ENCODE assay signal across 23 cellular contexts in the genomic region with DNA sequence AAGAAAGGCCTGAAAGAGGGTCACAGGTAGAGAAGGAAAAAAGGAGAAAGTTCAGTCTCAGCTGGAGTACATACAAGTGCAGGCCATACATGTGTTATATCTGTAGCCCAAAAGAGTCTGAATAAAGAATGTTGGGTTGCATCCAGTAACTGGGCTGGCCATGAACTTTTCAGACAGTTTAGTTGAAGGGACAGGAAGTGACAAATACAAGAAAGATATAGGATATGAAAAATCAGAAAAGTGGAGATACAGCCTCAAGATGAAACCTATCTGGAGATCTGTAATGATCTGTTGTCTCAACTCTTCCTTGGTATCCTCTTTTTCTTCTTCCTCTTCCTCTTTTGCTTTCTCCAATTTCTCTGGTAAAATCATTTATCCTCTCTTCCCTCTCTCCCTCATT.
DNase-seq lines count a peak whose midpoint lies in the region; ATAC-seq, FAIRE-seq and TF ChIP-seq lines count a peak whose summit lies in the region.
"Had no signal": no experiment of that assay in that cellular context is flagged by ENCODE, and none has a peak within 500 bp of the region (broad histone marks: within the 10 kb centered on the region; RNA-seq: fewer than 3 reads in every experiment).

No MANE protein-coding gene starts in this region.

- CTCF ChIA-PET in PC-3 (lab: Charles Lee), result no interaction called here

- H3K4me1 ChIP-seq in PC-3 (ENCODE audit: insufficient read depth, low read length) (no peaks in the 10 kb centered on the region), fibroblast of lung (ENCODE audit: control insufficient read depth, extremely low read depth, insufficient read depth, low read length) (no peaks in the 10 kb centered on the region), thoracic aorta (ENCODE audit: control insufficient read depth in 1 of 2, low read depth in 2 of 2) (peaks cover 14 to 18% of the 10 kb centered on the region in 2 donors)
- H3K4me1 ChIP-seq: BLaER1 had no signal

- no peak overlapping the region for H2AFZ ChIP-seq in PC-3 (ENCODE audit: low read length)
- peak overlapping the region; percentile 37 for H2AFZ ChIP-seq in fibroblast of lung (ENCODE audit: low read length)

- no peaks in the 10 kb centered on the region for H3K27me3 ChIP-seq in PC-3 (ENCODE audit: low read length)
- H3K27me3 ChIP-seq in fibroblast of lung (ENCODE audit: control insufficient read depth, insufficient read depth, low read length), result no peaks in the 10 kb centered on the region
- no peaks in the 10 kb centered on the region for H3K27me3 ChIP-seq in thoracic aorta (replicated peaks; ENCODE audit: insufficient read depth)
- H3K27me3 ChIP-seq: BLaER1 had no signal

- peak; percentile 27 for FAIRE-seq in H54 (lab: Jason Lieb, UNC)
- FAIRE-seq: GM12892, GM18507, GM19239, H1, K562 had no signal

- no peak for TF ChIP-seq POLR2A in H54 (IDR thresholded peaks at IDR 0.05; ENCODE audit: low read depth, low read length)

- no peak overlapping the region for H3K4me3 ChIP-seq in PC-3 (ENCODE audit: low read length)
- no peak overlapping the region for H3K4me3 ChIP-seq in fibroblast of lung (replicated peaks in 1 of 4; ENCODE audit: control extremely low read depth in 1 of 4, insufficient read depth in 1 of 4, low read depth in 3 of 4, low read length in 4 of 4)
- H3K4me3 ChIP-seq in thoracic aorta, result no peak overlapping the region
- H3K4me3 ChIP-seq: BLaER1, K562 had no signal

- H3K27ac ChIP-seq in PC-3 (ENCODE audit: low read length) (no peak overlapping the region), fibroblast of lung (ENCODE audit: insufficient read depth, low read length) (no peak overlapping the region), thoracic aorta (no peak overlapping the region)
- H3K27ac ChIP-seq: BLaER1 had no signal

- no peak overlapping the region for H3K4me2 ChIP-seq in PC-3 (ENCODE audit: low read length)
- no peak overlapping the region for H3K4me2 ChIP-seq in fibroblast of lung (ENCODE audit: extremely low read depth, insufficient read depth, low read length)
- H3K4me2 ChIP-seq: BLaER1 had no signal

- no TSS peak for BruUV-seq in PC-3 (replicated peaks; lab: Mats Ljungman, UMichigan)

- H4K20me1 ChIP-seq in PC-3 (ENCODE audit: low read length), result no peaks in the 10 kb centered on the region
- no peaks in the 10 kb centered on the region for H4K20me1 ChIP-seq in fibroblast of lung (ENCODE audit: control insufficient read depth, extremely low read depth, insufficient read depth, low read length)
- H4K20me1 ChIP-seq: BLaER1 had no signal

- H3F3A ChIP-seq in PC-3 (ENCODE audit: low read length, unreplicated experiment), result no peaks in the 10 kb centered on the region

- no peak overlapping the region for H3K9ac ChIP-seq in PC-3 (ENCODE audit: low read length)
- no peak overlapping the region for H3K9ac ChIP-seq in fibroblast of lung (ENCODE audit: insufficient read depth, low read length)
- H3K9ac ChIP-seq: BLaER1 had no signal

- H3K9me3 ChIP-seq in PC-3 (ENCODE audit: low read length) (no peaks in the 10 kb centered on the region), fibroblast of lung (ENCODE audit: control insufficient read depth, insufficient read depth, low read depth, low read length) (no peaks in the 10 kb centered on the region), thoracic aorta (no peaks in the 10 kb centered on the region)
- H3K9me3 ChIP-seq: BLaER1 had no signal

- H3K79me2 ChIP-seq in PC-3 (ENCODE audit: low read length) (no peaks in the 10 kb centered on the region), fibroblast of lung (ENCODE audit: control insufficient read depth, insufficient read depth, low read length) (no peaks in the 10 kb centered on the region)

- no peaks in the 10 kb centered on the region for H3K9me2 ChIP-seq in PC-3 (replicated peaks; ENCODE audit: low read length)

- intact Hi-C loops in PC-3 (cut with micrococcal nuclease), result no loop called here

- no peak for ATAC-seq in PC-3
- peak; percentile 20 for ATAC-seq in thoracic aorta (ENCODE audit: insufficient number of reproducible peaks, low FRiP score, low read depth)
- ATAC-seq: K562 had no signal

- DNase-seq in H54 (ENCODE audit: insufficient read length, low spot score), result no peak
- peak; percentile 16 for DNase-seq in PC-3
- no peak for DNase-seq in fibroblast of lung (ENCODE audit: low read depth in 2 of 2)
- DNase-seq in thoracic aorta (ENCODE audit: low spot score), result no peak
- no peak for DNase-seq in NCI-H345 treated with DMSO at 0.1 percent for 48 hours (lab: John Stamatoyannopoulos, UW; ENCODE audit: unreplicated experiment)
- no peak for DNase-seq in activated T-cell treated with anti-CD3 and anti-CD28 coated beads, Interleukin-2, amount 50 U/mL, for 48 hours
- no peak for DNase-seq in GF-D8 (lab: John Stamatoyannopoulos, UW)
- DNase-seq: CD4-positive, alpha-beta T cell; COR-L47; DMS79; NCI-H1105; NCI-H146; NCI-H2029; NCI-H2227 treated with DMSO at 0.1 percent for 48 hours; NCI-H510A treated with DMSO at 0.1 percent for 48 hours; NCI-H748 treated with DMSO at 0.1 percent for 48 hours; SHP77 had no signal

- H3K36me3 ChIP-seq in PC-3 (ENCODE audit: low read depth, low read length) (no peaks in the 10 kb centered on the region), fibroblast of lung (ENCODE audit: control insufficient read depth, insufficient read depth, low read length) (no peaks in the 10 kb centered on the region), thoracic aorta (no peaks in the 10 kb centered on the region)
- H3K36me3 ChIP-seq: BLaER1 had no signal

- TF ChIP-seq CTCF in PC-3 (conservative IDR thresholded peaks at IDR 0.05; ENCODE audit: low read depth, low read length) (no peak), fibroblast of lung (conservative IDR thresholded peaks at IDR 0.05 in 1 of 2, IDR thresholded peaks at IDR 0.05 in 1 of 2; ENCODE audit: low read depth in 1 of 2, low read length in 2 of 2) (no peak), thoracic aorta (IDR thresholded peaks at IDR 0.05) (no peak)

- POLR2A ChIA-PET in PC-3 (lab: Charles Lee; ENCODE audit: unreplicated experiment), result no interaction called here
